13 cellular contexts compared by ENCODE assay signal in the genomic region with DNA sequence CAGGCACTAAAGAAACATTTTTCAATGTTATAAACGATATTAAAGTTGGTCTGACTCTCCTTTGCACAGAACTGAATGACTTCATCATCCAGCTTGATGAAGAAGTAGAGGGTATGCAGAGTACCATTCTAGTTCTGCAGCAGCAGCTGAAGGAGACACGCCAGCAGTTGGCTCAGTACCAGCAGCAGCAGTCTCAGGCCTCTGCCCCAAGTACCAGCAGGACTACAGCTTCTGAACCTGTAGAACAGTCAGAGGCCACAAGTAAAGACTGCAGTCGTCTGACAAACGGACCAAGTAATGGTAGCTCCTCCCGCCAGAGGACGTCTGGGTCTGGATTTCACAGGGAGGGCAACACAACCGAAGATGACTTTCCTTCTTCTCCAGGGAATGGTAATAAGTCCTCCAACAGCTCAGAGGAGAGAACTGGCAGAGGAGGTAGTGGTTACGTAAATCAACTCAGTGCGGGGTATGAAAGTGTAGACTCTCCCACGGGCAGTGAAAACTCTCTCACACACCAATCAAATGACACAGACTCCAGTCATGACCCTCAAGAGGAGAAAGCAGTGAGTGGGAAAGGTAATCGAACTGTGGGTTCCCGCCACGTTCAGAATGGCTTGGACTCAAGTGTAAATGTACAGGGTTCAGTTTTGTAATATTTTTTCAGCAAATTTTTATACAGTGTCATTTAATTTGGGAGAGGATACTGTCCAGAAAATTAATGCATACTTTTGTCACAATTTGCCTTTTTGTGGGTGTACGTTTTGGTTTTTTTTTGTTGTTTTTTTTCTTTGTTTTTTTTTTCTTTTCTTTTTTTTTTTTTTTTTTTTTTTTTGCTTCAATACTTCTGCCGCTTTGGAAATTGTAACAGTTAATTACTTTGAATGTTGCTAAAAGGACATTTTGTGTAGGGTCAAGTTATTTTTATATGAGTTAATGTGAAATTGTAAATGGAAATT. TPM values are rescaled to one million over a fixed set of nuclear protein-coding genes. Genes with fewer than 3 reads are reported as not detected.
DNase-seq lines count a peak whose midpoint lies in the region; ATAC-seq and TF ChIP-seq lines count a peak whose summit lies in the region.
"Had no signal": no experiment of that assay in that cellular context is flagged by ENCODE, and none has a peak within 500 bp of the region (broad histone marks: within the 10 kb centered on the region; RNA-seq: fewer than 3 reads in every experiment).

No MANE protein-coding gene starts in this region.

- no peaks in the 10 kb centered on the region for H3K27me3 Mint-ChIP-seq in activated naive CD8-positive, alpha-beta T cell treated with anti-CD3 and anti-CD28 coated beads, Interleukin-2, amount 10 ng/mL, durations not matched to agents 7 days and 5 days

- peaks cover 13% of the 10 kb centered on the region for H3K4me1 Mint-ChIP-seq in activated naive CD8-positive, alpha-beta T cell treated with anti-CD3 and anti-CD28 coated beads, Interleukin-2, amount 10 ng/mL, durations not matched to agents 7 days and 5 days

- H3K27me3 ChIP-seq in thoracic aorta (replicated peaks; ENCODE audit: insufficient read depth), result no peaks in the 10 kb centered on the region
- H3K27me3 ChIP-seq: vagina had no signal

- no peak for TF ChIP-seq CTCF in thoracic aorta (IDR thresholded peaks at IDR 0.05)

- no peaks in the 10 kb centered on the region for H3K9me3 Mint-ChIP-seq in activated naive CD8-positive, alpha-beta T cell treated with anti-CD3 and anti-CD28 coated beads, Interleukin-2, amount 10 ng/mL, durations not matched to agents 7 days and 5 days

- peak overlapping the region; percentile 10 for H3K27ac Mint-ChIP-seq in activated naive CD8-positive, alpha-beta T cell treated with anti-CD3 and anti-CD28 coated beads, Interleukin-2, amount 10 ng/mL, durations not matched to agents 7 days and 5 days

- WGBS in mesodermal cell (ENCODE audit: insufficient coverage in 2 of 2), 2 experiments, result 95 to 96% methylated on average over 4 to 5 of the region's 15 CpGs

- ATAC-seq in left ventricle myocardium superior, result peak; percentile 59
- no peak for ATAC-seq in Right ventricle myocardium superior (ENCODE audit: poor library complexity)
- ATAC-seq in activated naive CD8-positive, alpha-beta T cell treated with anti-CD3 and anti-CD28 coated beads, Interleukin-2, amount 10 ng/mL, durations not matched to agents 7 days and 5 days (ENCODE audit: low read depth), result no peak
- no peak for ATAC-seq in thoracic aorta (ENCODE audit: insufficient number of reproducible peaks, low FRiP score, low read depth)

- no peak overlapping the region for H3K4me3 ChIP-seq in mesodermal cell (ENCODE audit: extremely low read depth, insufficient read depth, low read length, poor library complexity, severe bottlenecking)
- H3K4me3 ChIP-seq in thoracic aorta, result no peak overlapping the region
- H3K4me3 ChIP-seq: vagina had no signal

- H3K36me3 ChIP-seq in mesodermal cell (ENCODE audit: control insufficient read depth, insufficient read depth, low read length) (peaks cover 81% of the 10 kb centered on the region), thoracic aorta (peaks cover 24% of the 10 kb centered on the region)

- intact Hi-C loops in left ventricle myocardium superior (cut with micrococcal nuclease) (no loop called here), Right ventricle myocardium superior (cut with DNase I) (no loop called here)

- no peak for DNase-seq in left ventricle myocardium superior
- no peak for DNase-seq in Right ventricle myocardium superior
- no peak for DNase-seq in activated naive CD8-positive, alpha-beta T cell treated with anti-CD3 and anti-CD28 coated beads, Interleukin-2, amount 10 ng/mL, durations not matched to agents 7 days and 5 days
- DNase-seq in thoracic aorta (ENCODE audit: low spot score), result no peak
- no peak for DNase-seq in AG20443 (ENCODE audit: low spot score)
- DNase-seq in stimulated activated naive CD4-positive, alpha-beta T cell treated with Interleukin-2 at 50 U/mL for 16 hours (lab: John Stamatoyannopoulos, UW), result no peak
- DNase-seq in NCI-H82 (lab: John Stamatoyannopoulos, UW), result no peak
- DNase-seq: activated naive CD4-positive, alpha-beta T cell; SIG-M5; small intestine had no signal

- H3K4me1 ChIP-seq in mesodermal cell (ENCODE audit: control insufficient read depth, insufficient read depth, low read length, poor library complexity, severe bottlenecking) (peaks cover 31% of the 10 kb centered on the region), thoracic aorta (ENCODE audit: control insufficient read depth in 1 of 2, low read depth in 2 of 2) (peaks cover 0 to 8% of the 10 kb centered on the region in 2 donors)

- H3K36me3 Mint-ChIP-seq in activated naive CD8-positive, alpha-beta T cell treated with anti-CD3 and anti-CD28 coated beads, Interleukin-2, amount 10 ng/mL, durations not matched to agents 7 days and 5 days, result peaks cover 44% of the 10 kb centered on the region

- POLR2A ChIA-PET in activated naive CD8-positive, alpha-beta T cell treated with anti-CD3 and anti-CD28 coated beads, Interleukin-2, amount 10 ng/mL, durations not matched to agents 7 days and 5 days (lab: Charles Lee), result no interaction called here

- no peak overlapping the region for H3K4me3 Mint-ChIP-seq in activated naive CD8-positive, alpha-beta T cell treated with anti-CD3 and anti-CD28 coated beads, Interleukin-2, amount 10 ng/mL, durations not matched to agents 7 days and 5 days

- no peaks in the 10 kb centered on the region for H3K9me3 ChIP-seq in mesodermal cell (ENCODE audit: control insufficient read depth, low read length)
- H3K9me3 ChIP-seq in thoracic aorta, result no peaks in the 10 kb centered on the region
- H3K9me3 ChIP-seq: vagina had no signal

- H3K27ac ChIP-seq in mesodermal cell (ENCODE audit: low read depth, low read length, severe bottlenecking), result peak overlapping the region; percentile 32
- H3K27ac ChIP-seq in thoracic aorta, result peak overlapping the region; percentile 1 to 20
- H3K27ac ChIP-seq: vagina had no signal

RNA-seq across cellular contexts. Expression of a gene that starts 6.6 kb away (rescaled TPM):
- total RNA-seq in left ventricle myocardium superior, result 4.0 TPM
- total RNA-seq in Right ventricle myocardium superior, result 4.1 TPM
- total RNA-seq in activated naive CD8-positive, alpha-beta T cell treated with anti-CD3 and anti-CD28 coated beads, Interleukin-2, amount 10 ng/mL, durations not matched to agents 7 days and 5 days, result 10 to 100 TPM; 55.3 to 57.1 TPM
- polyA plus RNA-seq in mesodermal cell (2013, experiment 1 of 2), result 149 TPM
- polyA plus RNA-seq in mesodermal cell (2013, experiment 2 of 2), result 156 TPM
- total RNA-seq in thoracic aorta, result 10 to 100 TPM in 1 of 2 donors, 1 to 10 TPM in 1; 8.1 to 11.1 TPM

RNA-seq across cellular contexts. Expression of a gene that starts 27.9 kb away (rescaled TPM):
- total RNA-seq in left ventricle myocardium superior, result 46.4 TPM
- 40.1 TPM for total RNA-seq in Right ventricle myocardium superior
- 100 to 1,000 TPM; 127 to 129 TPM for total RNA-seq in activated naive CD8-positive, alpha-beta T cell treated with anti-CD3 and anti-CD28 coated beads, Interleukin-2, amount 10 ng/mL, durations not matched to agents 7 days and 5 days
- 81.1 TPM for polyA plus RNA-seq in mesodermal cell (2013, experiment 1 of 2)
- polyA plus RNA-seq in mesodermal cell (2013, experiment 2 of 2), result 94.7 TPM
- 100 to 1,000 TPM in 1 of 2 donors, 10 to 100 TPM in 1; 46.3 to 157 TPM for total RNA-seq in thoracic aorta

RNA-seq across cellular contexts. Expression of a gene that starts 34.2 kb away (rescaled TPM):
- total RNA-seq in left ventricle myocardium superior, result 164 TPM
- 159 TPM for total RNA-seq in Right ventricle myocardium superior
- 100 to 1,000 TPM; 181 to 197 TPM for total RNA-seq in activated naive CD8-positive, alpha-beta T cell treated with anti-CD3 and anti-CD28 coated beads, Interleukin-2, amount 10 ng/mL, durations not matched to agents 7 days and 5 days
- polyA plus RNA-seq in mesodermal cell (2013, experiment 1 of 2), result 233 TPM
- polyA plus RNA-seq in mesodermal cell (2013, experiment 2 of 2), result 220 TPM
- 100 to 1,000 TPM; 112 to 138 TPM for total RNA-seq in thoracic aorta

RNA-seq across cellular contexts. Expression of a gene that starts 35.0 kb away (rescaled TPM):
- 70.8 TPM for total RNA-seq in left ventricle myocardium superior
- 64.1 TPM for total RNA-seq in Right ventricle myocardium superior
- total RNA-seq in activated naive CD8-positive, alpha-beta T cell treated with anti-CD3 and anti-CD28 coated beads, Interleukin-2, amount 10 ng/mL, durations not matched to agents 7 days and 5 days, result 10 to 100 TPM; 58.9 to 62.0 TPM
- 44.2 TPM for polyA plus RNA-seq in mesodermal cell (2013, experiment 1 of 2)
- 47.5 TPM for polyA plus RNA-seq in mesodermal cell (2013, experiment 2 of 2)
- 10 to 100 TPM; 34.8 to 46.2 TPM for total RNA-seq in thoracic aorta

RNA-seq across cellular contexts. Expression of a gene that starts 44.8 kb away (rescaled TPM):
- 0.17 TPM for total RNA-seq in left ventricle myocardium superior
- not detected for total RNA-seq in Right ventricle myocardium superior
- total RNA-seq in activated naive CD8-positive, alpha-beta T cell treated with anti-CD3 and anti-CD28 coated beads, Interleukin-2, amount 10 ng/mL, durations not matched to agents 7 days and 5 days, result under 1 TPM; 0.42 to 0.96 TPM
- polyA plus RNA-seq in mesodermal cell (2013, experiment 1 of 2), result 0.15 TPM
- polyA plus RNA-seq in mesodermal cell (2013, experiment 2 of 2), result not detected
- under 1 TPM in 1 of 2 donors, not detected in 1; 0.54 TPM for total RNA-seq in thoracic aorta
- total RNA-seq: NCI-H460, vagina had no signal

Comparison
In these comparisons a context has a peak if more than half of its experiments do, and no peak if none do; other contexts are left out.
1. RNA of a gene that starts 6.6 kb away (total RNA-seq): 55.3 to 57.1 TPM in activated naive CD8-positive, alpha-beta T cell treated with anti-CD3 and anti-CD28 coated beads, Interleukin-2, amount 10 ng/mL, durations not matched to agents 7 days and 5 days; 8.1 to 11.1 TPM in thoracic aorta, 4.1 TPM in Right ventricle myocardium superior (single experiment) and 4.0 TPM in left ventricle myocardium superior (single experiment); every median in the first group is over 4 times any median in the second.